In the genomic region with DNA sequence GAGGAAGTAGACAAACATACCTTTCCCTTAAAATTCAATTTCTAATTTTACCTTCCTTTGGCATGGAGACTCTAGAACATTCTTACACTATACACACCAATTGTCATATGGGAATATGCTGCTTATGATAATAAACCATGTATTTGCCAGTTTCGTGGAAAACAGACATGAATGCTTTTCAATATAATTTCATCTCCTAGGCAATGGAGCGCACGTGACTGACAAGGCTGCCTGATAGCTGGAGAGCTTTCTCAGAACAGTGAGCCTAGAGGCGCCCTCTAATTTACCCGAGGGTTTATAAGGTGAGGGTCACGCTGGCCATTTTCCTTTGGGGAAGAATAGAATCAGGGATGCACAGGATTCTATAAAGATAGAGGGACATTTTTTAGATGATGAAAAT, we compare ENCODE assay signal across 1 cellular context.
TF ChIP-seq lines count a peak whose summit lies in the region.

No MANE protein-coding gene starts in this region.

TF ChIP-seq in neural cell, 6 proteins besides CTCF, POLR2A, EP300 and RAD21:
- TF ChIP-seq TAF1 (IDR thresholded peaks at IDR 0.05; ENCODE audit: low read depth) (no peak), MXI1 (conservative IDR thresholded peaks at IDR 0.05; ENCODE audit: poor library complexity, severe bottlenecking) (no peak), SMC3 (conservative IDR thresholded peaks at IDR 0.05; ENCODE audit: poor library complexity) (no peak), POLR2AphosphoS5 (IDR thresholded peaks at IDR 0.05) (peak; percentile 56), EZH2 (IDR thresholded peaks at IDR 0.05; ENCODE audit: borderline replicate concordance, insufficient read depth, low read length, poor library complexity, severe bottlenecking) (no peak)
- TF ChIP-seq, protein P1, sequence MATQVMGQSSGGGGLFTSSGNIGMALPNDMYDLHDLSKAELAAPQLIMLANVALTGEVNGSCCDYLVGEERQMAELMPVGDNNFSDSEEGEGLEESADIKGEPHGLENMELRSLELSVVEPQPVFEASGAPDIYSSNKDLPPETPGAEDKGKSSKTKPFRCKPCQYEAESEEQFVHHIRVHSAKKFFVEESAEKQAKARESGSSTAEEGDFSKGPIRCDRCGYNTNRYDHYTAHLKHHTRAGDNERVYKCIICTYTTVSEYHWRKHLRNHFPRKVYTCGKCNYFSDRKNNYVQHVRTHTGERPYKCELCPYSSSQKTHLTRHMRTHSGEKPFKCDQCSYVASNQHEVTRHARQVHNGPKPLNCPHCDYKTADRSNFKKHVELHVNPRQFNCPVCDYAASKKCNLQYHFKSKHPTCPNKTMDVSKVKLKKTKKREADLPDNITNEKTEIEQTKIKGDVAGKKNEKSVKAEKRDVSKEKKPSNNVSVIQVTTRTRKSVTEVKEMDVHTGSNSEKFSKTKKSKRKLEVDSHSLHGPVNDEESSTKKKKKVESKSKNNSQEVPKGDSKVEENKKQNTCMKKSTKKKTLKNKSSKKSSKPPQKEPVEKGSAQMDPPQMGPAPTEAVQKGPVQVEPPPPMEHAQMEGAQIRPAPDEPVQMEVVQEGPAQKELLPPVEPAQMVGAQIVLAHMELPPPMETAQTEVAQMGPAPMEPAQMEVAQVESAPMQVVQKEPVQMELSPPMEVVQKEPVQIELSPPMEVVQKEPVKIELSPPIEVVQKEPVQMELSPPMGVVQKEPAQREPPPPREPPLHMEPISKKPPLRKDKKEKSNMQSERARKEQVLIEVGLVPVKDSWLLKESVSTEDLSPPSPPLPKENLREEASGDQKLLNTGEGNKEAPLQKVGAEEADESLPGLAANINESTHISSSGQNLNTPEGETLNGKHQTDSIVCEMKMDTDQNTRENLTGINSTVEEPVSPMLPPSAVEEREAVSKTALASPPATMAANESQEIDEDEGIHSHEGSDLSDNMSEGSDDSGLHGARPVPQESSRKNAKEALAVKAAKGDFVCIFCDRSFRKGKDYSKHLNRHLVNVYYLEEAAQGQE (IDR thresholded peaks at IDR 0.05; ENCODE audit: borderline replicate concordance) = no peak
